18 cellular contexts compared by ENCODE assay signal in genomic region chr15:34620122-34620521, GRCh38.
"Had no signal": no experiment of that assay in that cellular context is flagged by ENCODE, and none has a peak within 500 bp of the region (broad histone marks: within the 10 kb centered on the region; RNA-seq: fewer than 3 reads in every experiment).

No MANE protein-coding gene starts in this region.

- H3K27ac Mint-ChIP-seq: activated B cell treated with CpG ODN at 0.5 μM for 24 hours; activated CD4-positive, alpha-beta memory T cell treated with anti-CD3 and anti-CD28 coated beads for 36 hours; activated naive CD8-positive, alpha-beta T cell treated with anti-CD3 and anti-CD28 coated beads, Interleukin-2, amount 10 ng/mL, durations not matched to agents 7 days and 5 days; dendritic cell treated with granulocyte-macrophage colony-stimulating factor and Interleukin-4, amounts not matched to agents 40 ng/mL and 50 ng/mL, for 4 days; progenitor cell of endocrine pancreas had no signal

- H3K9me3 ChIP-seq: esophagus squamous epithelium, heart right ventricle had no signal

- H3K4me3 Mint-ChIP-seq: activated B cell treated with CpG ODN at 0.5 μM for 24 hours; activated CD4-positive, alpha-beta memory T cell treated with anti-CD3 and anti-CD28 coated beads for 36 hours; activated naive CD8-positive, alpha-beta T cell treated with anti-CD3 and anti-CD28 coated beads, Interleukin-2, amount 10 ng/mL, durations not matched to agents 7 days and 5 days; dendritic cell treated with granulocyte-macrophage colony-stimulating factor and Interleukin-4, amounts not matched to agents 40 ng/mL and 50 ng/mL, for 4 days; naive B cell; neural crest cell had no signal

- H3K27ac ChIP-seq: cardiac muscle cell, esophagus squamous epithelium, heart right ventricle had no signal

- H3K36me3 ChIP-seq: cardiac muscle cell, esophagus squamous epithelium, heart right ventricle had no signal

- H3K4me1 ChIP-seq: esophagus squamous epithelium had no signal

- H3K36me3 Mint-ChIP-seq: activated CD4-positive, alpha-beta memory T cell treated with anti-CD3 and anti-CD28 coated beads for 36 hours; activated naive CD8-positive, alpha-beta T cell treated with anti-CD3 and anti-CD28 coated beads, Interleukin-2, amount 10 ng/mL, durations not matched to agents 7 days and 5 days; naive B cell had no signal

- DNase-seq: activated B cell treated with CpG ODN at 0.5 μM for 24 hours; activated CD4-positive, alpha-beta memory T cell treated with anti-CD3 and anti-CD28 coated beads for 36 hours; activated CD4-positive, alpha-beta T cell treated with anti-CD3 and anti-CD28 coated beads for 4 hours; activated naive CD8-positive, alpha-beta T cell treated with anti-CD3 and anti-CD28 coated beads, Interleukin-2, amount 10 ng/mL, durations not matched to agents 7 days and 5 days; amygdala; effector CD8-positive, alpha-beta T cell; esophagus squamous epithelium; heart right ventricle; left ventricle myocardium superior; naive B cell; stimulated activated CD4-positive, alpha-beta T cell treated with anti-CD3 and anti-CD28 coated beads, Interleukin-12 subunit alpha, Interleukin-12 subunit beta, amount 100 ng/mL, for 4 hours; stimulated activated CD4-positive, alpha-beta T cell treated with anti-CD3 and anti-CD28 coated beads, Interleukin-1b, Interleukin-23, amount 100 ng/mL, for 48 hours; stimulated activated CD8-positive, alpha-beta memory T cell treated with anti-CD3 and anti-CD28 coated beads, Interleukin-4, amount 100 ng/mL, for 48 hours; stimulated activated naive CD4-positive, alpha-beta T cell had no signal

- H3K9me3 Mint-ChIP-seq: activated B cell treated with CpG ODN at 0.5 μM for 24 hours; activated CD4-positive, alpha-beta memory T cell treated with anti-CD3 and anti-CD28 coated beads for 36 hours; activated naive CD8-positive, alpha-beta T cell treated with anti-CD3 and anti-CD28 coated beads, Interleukin-2, amount 10 ng/mL, durations not matched to agents 7 days and 5 days; dendritic cell treated with granulocyte-macrophage colony-stimulating factor and Interleukin-4, amounts not matched to agents 40 ng/mL and 50 ng/mL, for 4 days; naive B cell; neural crest cell had no signal

- ATAC-seq: heart right ventricle, left ventricle myocardium superior had no signal

- H3K4me1 Mint-ChIP-seq: activated B cell treated with CpG ODN at 0.5 μM for 24 hours, neural crest cell had no signal

- H3K4me3 ChIP-seq: cardiac muscle cell, esophagus squamous epithelium, heart right ventricle had no signal
